19 cellular contexts compared by ENCODE assay signal in genomic region chr12:122085571-122085970, GRCh38. TPM values are rescaled to one million over a fixed set of nuclear protein-coding genes. Genes with fewer than 3 reads are reported as not detected.
DNase-seq lines count a peak whose midpoint lies in the region; ATAC-seq, FAIRE-seq and TF ChIP-seq lines count a peak whose summit lies in the region.
"Had no signal": no experiment of that assay in that cellular context is flagged by ENCODE, and none has a peak within 500 bp of the region (broad histone marks: within the 10 kb centered on the region; RNA-seq: fewer than 3 reads in every experiment).

No MANE protein-coding gene starts in this region.

- peaks cover 40% of the 10 kb centered on the region for H3K36me3 Mint-ChIP-seq in CD4-positive, alpha-beta T cell (ENCODE audit: low read depth)
- peaks cover 31% of the 10 kb centered on the region for H3K36me3 Mint-ChIP-seq in endothelial cell (ENCODE audit: low read depth, unreplicated experiment)

- peaks cover 90% of the 10 kb centered on the region for H3K4me1 ChIP-seq in psoas muscle

- H3K27me3 Mint-ChIP-seq in CD4-positive, alpha-beta T cell = no peaks in the 10 kb centered on the region
- H3K27me3 Mint-ChIP-seq in endothelial cell (ENCODE audit: unreplicated experiment) = peaks cover 15% of the 10 kb centered on the region

- intact Hi-C loops in CD4-positive, alpha-beta T cell (cut with DNase I, micrococcal nuclease) = no loop called here
- intact Hi-C loops in psoas muscle (cut with DNase I) = loop anchor here in 1 of 2 donors (5.0 kb wide), 1 partner anchor 42 kb away; no protein-coding TSS in a partner anchor

- no peak overlapping the region for H3K4me3 ChIP-seq in psoas muscle
- H3K4me3 ChIP-seq: coronary artery, testis had no signal

- ATAC-seq in CD4-positive, alpha-beta T cell (ENCODE audit: poor library complexity) = no peak
- ATAC-seq in psoas muscle = no peak
- no peak for ATAC-seq in HG03571 (IDR thresholded peaks at IDR 0.05; ENCODE audit: unreplicated experiment)
- no peak for ATAC-seq in HG03095 (IDR thresholded peaks at IDR 0.05; ENCODE audit: unreplicated experiment)
- ATAC-seq: PC-3 had no signal

- CTCF ChIA-PET in CD4-positive, alpha-beta T cell (lab: Charles Lee) = interaction anchor here (0.7 kb wide), 1 partner anchor 241 kb away, joined by 4 read pairs; no protein-coding TSS in a partner anchor

- peak overlapping the region; percentile 80 for H3K4me3 Mint-ChIP-seq in CD4-positive, alpha-beta T cell
- H3K4me3 Mint-ChIP-seq in endothelial cell (ENCODE audit: unreplicated experiment) = peak overlapping the region; percentile 48
- H3K4me3 Mint-ChIP-seq: T-helper 1 cell treated with Interleukin-12 subunit alpha and Interleukin-12 subunit beta and Interleukin-4 antibody, amounts not matched to agents 30 μg/mL and 1 μg/mL, for 36 hours had no signal

- peaks cover 91% of the 10 kb centered on the region for H3K4me1 Mint-ChIP-seq in CD4-positive, alpha-beta T cell (ENCODE audit: low read depth)
- peaks cover 58% of the 10 kb centered on the region for H3K4me1 Mint-ChIP-seq in endothelial cell (ENCODE audit: unreplicated experiment)

- no peaks in the 10 kb centered on the region for H3K27me3 ChIP-seq in CD4-positive, alpha-beta T cell (ENCODE audit: control insufficient read depth, insufficient read depth, low read length)
- no peaks in the 10 kb centered on the region for H3K27me3 ChIP-seq in psoas muscle (ENCODE audit: insufficient read depth in 3 of 3, low read length in 2 of 3)
- H3K27me3 ChIP-seq: testis had no signal

- TF ChIP-seq CTCF in CD4-positive, alpha-beta T cell (IDR thresholded peaks at IDR 0.05) = no peak
- TF ChIP-seq CTCF in endothelial cell (IDR thresholded peaks at IDR 0.05; ENCODE audit: unreplicated experiment) (no peak), psoas muscle (IDR thresholded peaks at IDR 0.05) (no peak)

- H3K36me3 ChIP-seq in KOPT-K1 (ENCODE audit: insufficient read depth, low read length) = peaks cover 54% of the 10 kb centered on the region
- peaks cover 3 to 53% of the 10 kb centered on the region in 2 donors for H3K36me3 ChIP-seq in psoas muscle (ENCODE audit: insufficient read depth in 1 of 2, low read depth in 1 of 2)

- no peaks in the 10 kb centered on the region for H3K9me3 Mint-ChIP-seq in CD4-positive, alpha-beta T cell
- no peaks in the 10 kb centered on the region for H3K9me3 Mint-ChIP-seq in endothelial cell (ENCODE audit: unreplicated experiment)
- H3K9me3 Mint-ChIP-seq: T-helper 1 cell treated with Interleukin-12 subunit alpha and Interleukin-12 subunit beta and Interleukin-4 antibody, amounts not matched to agents 30 μg/mL and 1 μg/mL, for 36 hours had no signal

- peak overlapping the region; percentile 9 for H3K27ac ChIP-seq in CD4-positive, alpha-beta T cell (ENCODE audit: low read depth, low read length)
- H3K27ac ChIP-seq in KOPT-K1 (ENCODE audit: low read depth, low read length, poor library complexity, severe bottlenecking) = peak overlapping the region; percentile 87
- peak overlapping the region; percentile 92 for H3K27ac ChIP-seq in psoas muscle
- H3K27ac ChIP-seq: coronary artery had no signal

- FAIRE-seq in urothelium cell line (lab: Jason Lieb, UNC) = no peak

- H3K9me3 ChIP-seq in CD4-positive, alpha-beta T cell (ENCODE audit: control insufficient read depth, low read length) = no peaks in the 10 kb centered on the region
- H3K9me3 ChIP-seq in KOPT-K1 (ENCODE audit: insufficient read depth, low read length, poor library complexity, severe bottlenecking) = no peaks in the 10 kb centered on the region
- H3K9me3 ChIP-seq in psoas muscle = no peaks in the 10 kb centered on the region
- H3K9me3 ChIP-seq: testis had no signal

- 73 to 93% (median 74%) methylated on average over 5 of the region's 5 CpGs for WGBS in psoas muscle, 3 donors

- POLR2A ChIA-PET in CD4-positive, alpha-beta T cell (lab: Charles Lee) = interaction anchor here (1.2 kb wide), 2 partner anchors 10 to 13 kb away, joined by 3 to 4 read pairs; no protein-coding TSS in a partner anchor

- no peak for DNase-seq in CD4-positive, alpha-beta T cell
- no peak for DNase-seq in endothelial cell (ENCODE audit: low spot score)
- no peak for DNase-seq in psoas muscle
- no peak for DNase-seq in urothelium cell line (ENCODE audit: low spot score)
- no peak for DNase-seq in DMS 273 treated with DMSO at 0.1 percent for 48 hours (lab: John Stamatoyannopoulos, UW)
- DNase-seq: activated CD8-positive, alpha-beta memory T cell treated with anti-CD3 and anti-CD28 coated beads, Interleukin-2, amount 50 U/mL, for 4 hours; activated naive CD4-positive, alpha-beta T cell; DMS153; Kasumi-1; NCI-H1105 treated with DMSO at 0.1 percent for 48 hours; NCI-H526 treated with DMSO at 0.1 percent for 48 hours; PC-3; stimulated activated CD4-positive, alpha-beta T cell treated with anti-CD3 and anti-CD28 coated beads, Interleukin-2, amount 100 ng/mL, for 48 hours; testis had no signal

- no peak overlapping the region for H3K27ac Mint-ChIP-seq in CD4-positive, alpha-beta T cell
- no peak overlapping the region for H3K27ac Mint-ChIP-seq in endothelial cell (ENCODE audit: unreplicated experiment)
- H3K27ac Mint-ChIP-seq: T-helper 1 cell treated with Interleukin-12 subunit alpha and Interleukin-12 subunit beta and Interleukin-4 antibody, amounts not matched to agents 30 μg/mL and 1 μg/mL, for 36 hours had no signal

RNA-seq across cellular contexts. Expression of gene MLXIP, which starts 7.0 kb away (rescaled TPM):
- total RNA-seq in CD4-positive, alpha-beta T cell = 10 to 100 TPM; 98.0 to 99.3 TPM
- 63.3 TPM for total RNA-seq in endothelial cell (ENCODE audit: unreplicated experiment)
- total RNA-seq in psoas muscle = 100 to 1,000 TPM; 114 to 184 (median 137) TPM
- 100 to 1,000 TPM in 1 of 3 donors, 10 to 100 TPM in 2; 50.9 to 114 (median 55.0) TPM for polyA plus RNA-seq in psoas muscle

Comparison
In these comparisons a context has a peak if more than half of its experiments do, and no peak if none do; other contexts are left out.
1. H3K27ac ChIP-seq: peak in every context shown above with its lines; median percentile 92 in psoas muscle; 87 in KOPT-K1; 9 in CD4-positive, alpha-beta T cell.